Comparison of ENCODE assay signal across 9 cellular contexts in genomic region chr12:47802312-47802711, GRCh38. TPM values are rescaled to one million over a fixed set of nuclear protein-coding genes. Genes with fewer than 3 reads are reported as not detected.
DNase-seq lines count a peak whose midpoint lies in the region; ATAC-seq and TF ChIP-seq lines count a peak whose summit lies in the region.
"Had no signal": no experiment of that assay in that cellular context is flagged by ENCODE, and none has a peak within 500 bp of the region (broad histone marks: within the 10 kb centered on the region; RNA-seq: fewer than 3 reads in every experiment).

No MANE protein-coding gene starts in this region.

- peak; percentile 24 for TF ChIP-seq CTCF in GM12865 (IDR thresholded peaks at IDR 0.05; ENCODE audit: insufficient read depth, low read depth, low read length, missing control alignments)
- TF ChIP-seq CTCF in epithelial cell of proximal tubule (conservative IDR thresholded peaks at IDR 0.05; ENCODE audit: low read depth, low read length): peak; percentile 52
- no peak for TF ChIP-seq CTCF in gastrocnemius medialis (IDR thresholded peaks at IDR 0.05 in 4 of 5, conservative IDR thresholded peaks at IDR 0.05 in 1 of 5)

- H3K36me3 ChIP-seq in gastrocnemius medialis: peaks cover 0 to 7% of the 10 kb centered on the region in 2 donors

- H3K27ac ChIP-seq in gastrocnemius medialis: peak overlapping the region; percentile 33 to 83 (median 56)

- peak; percentile 30; the same call in 1 of the 3 replicates for ATAC-seq in SK-N-SH treated with all-trans-retinoic acid at 6 μM for 48 hours
- no peak for ATAC-seq in gastrocnemius medialis
- ATAC-seq in HG03175 (IDR thresholded peaks at IDR 0.05; ENCODE audit: unreplicated experiment): no peak
- no peak for ATAC-seq in left lobe of liver
- no peak for ATAC-seq in GM18517 (IDR thresholded peaks at IDR 0.05; ENCODE audit: unreplicated experiment)

- no peaks in the 10 kb centered on the region for H3K27me3 ChIP-seq in gastrocnemius medialis
- H3K27me3 ChIP-seq: testis had no signal

- DNase-seq in GM12865 (ENCODE audit: low read depth) (no peak), epithelial cell of proximal tubule (ENCODE audit: low read depth) (no peak), gastrocnemius medialis (no peak), left lobe of liver (ENCODE audit: low spot score) (no peak), hypothalamus (lab: John Stamatoyannopoulos, UW) (no peak)
- DNase-seq: testis had no signal

- peaks cover 90 to 98% of the 10 kb centered on the region in 2 donors for H3K4me1 ChIP-seq in gastrocnemius medialis

- intact Hi-C loops in gastrocnemius medialis (cut with DNase I; ENCODE audit: low total_unique reads): no loop called here

- TF ChIP-seq POLR2A in gastrocnemius medialis (IDR thresholded peaks at IDR 0.05): no peak

- in situ Hi-C loops in gastrocnemius medialis (cut with MboI; ENCODE audit: low sequenced_read_pairs in 4 of 4): no loop called here

- no peaks in the 10 kb centered on the region for H3K9me3 ChIP-seq in gastrocnemius medialis
- H3K9me3 ChIP-seq: testis had no signal

- no peak overlapping the region for H3K4me3 ChIP-seq in GM12865 (ENCODE audit: low read depth, low read length)
- H3K4me3 ChIP-seq in epithelial cell of proximal tubule (ENCODE audit: low read depth, low read length): no peak overlapping the region
- no peak overlapping the region for H3K4me3 ChIP-seq in gastrocnemius medialis
- H3K4me3 ChIP-seq: testis had no signal

TF ChIP-seq in SK-N-SH treated with all-trans-retinoic acid at 6 μM for 48 hours, 23 proteins besides CTCF, POLR2A, EP300 and RAD21:
- TF ChIP-seq RARB (CRISPR knock-in tag; IDR thresholded peaks at IDR 0.05) (no peak), GLIS3 (CRISPR knock-in tag; IDR thresholded peaks at IDR 0.05) (no peak), ZNF70 (CRISPR knock-in tag; IDR thresholded peaks at IDR 0.05) (no peak), ZC3H10 (CRISPR knock-in tag; IDR thresholded peaks at IDR 0.05) (no peak), ZNF565 (CRISPR knock-in tag; conservative IDR thresholded peaks at IDR 0.05; ENCODE audit: low read depth) (no peak), TOX (CRISPR knock-in tag; IDR thresholded peaks at IDR 0.05; ENCODE audit: borderline replicate concordance) (no peak), ZNF8 (CRISPR knock-in tag; IDR thresholded peaks at IDR 0.05) (no peak), ZFP30 (CRISPR knock-in tag; IDR thresholded peaks at IDR 0.05) (no peak), POU6F1 (CRISPR knock-in tag; IDR thresholded peaks at IDR 0.05; ENCODE audit: borderline replicate concordance, low read depth) (no peak), ARNTL (CRISPR knock-in tag; IDR thresholded peaks at IDR 0.05; ENCODE audit: borderline replicate concordance, low read depth) (no peak), PATZ1 (CRISPR knock-in tag; IDR thresholded peaks at IDR 0.05; ENCODE audit: borderline replicate concordance) (no peak), OSR1 (CRISPR knock-in tag; IDR thresholded peaks at IDR 0.05) (no peak), CSDC2 (CRISPR knock-in tag; IDR thresholded peaks at IDR 0.05) (no peak)
- TF ChIP-seq, protein P1, sequence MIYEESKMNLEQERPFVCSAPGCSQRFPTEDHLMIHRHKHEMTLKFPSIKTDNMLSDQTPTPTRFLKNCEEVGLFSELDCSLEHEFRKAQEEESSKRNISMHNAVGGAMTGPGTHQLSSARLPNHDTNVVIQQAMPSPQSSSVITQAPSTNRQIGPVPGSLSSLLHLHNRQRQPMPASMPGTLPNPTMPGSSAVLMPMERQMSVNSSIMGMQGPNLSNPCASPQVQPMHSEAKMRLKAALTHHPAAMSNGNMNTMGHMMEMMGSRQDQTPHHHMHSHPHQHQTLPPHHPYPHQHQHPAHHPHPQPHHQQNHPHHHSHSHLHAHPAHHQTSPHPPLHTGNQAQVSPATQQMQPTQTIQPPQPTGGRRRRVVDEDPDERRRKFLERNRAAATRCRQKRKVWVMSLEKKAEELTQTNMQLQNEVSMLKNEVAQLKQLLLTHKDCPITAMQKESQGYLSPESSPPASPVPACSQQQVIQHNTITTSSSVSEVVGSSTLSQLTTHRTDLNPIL (CRISPR knock-in tag; IDR thresholded peaks at IDR 0.05; ENCODE audit: low read depth): no peak
- TF ChIP-seq, protein P2, sequence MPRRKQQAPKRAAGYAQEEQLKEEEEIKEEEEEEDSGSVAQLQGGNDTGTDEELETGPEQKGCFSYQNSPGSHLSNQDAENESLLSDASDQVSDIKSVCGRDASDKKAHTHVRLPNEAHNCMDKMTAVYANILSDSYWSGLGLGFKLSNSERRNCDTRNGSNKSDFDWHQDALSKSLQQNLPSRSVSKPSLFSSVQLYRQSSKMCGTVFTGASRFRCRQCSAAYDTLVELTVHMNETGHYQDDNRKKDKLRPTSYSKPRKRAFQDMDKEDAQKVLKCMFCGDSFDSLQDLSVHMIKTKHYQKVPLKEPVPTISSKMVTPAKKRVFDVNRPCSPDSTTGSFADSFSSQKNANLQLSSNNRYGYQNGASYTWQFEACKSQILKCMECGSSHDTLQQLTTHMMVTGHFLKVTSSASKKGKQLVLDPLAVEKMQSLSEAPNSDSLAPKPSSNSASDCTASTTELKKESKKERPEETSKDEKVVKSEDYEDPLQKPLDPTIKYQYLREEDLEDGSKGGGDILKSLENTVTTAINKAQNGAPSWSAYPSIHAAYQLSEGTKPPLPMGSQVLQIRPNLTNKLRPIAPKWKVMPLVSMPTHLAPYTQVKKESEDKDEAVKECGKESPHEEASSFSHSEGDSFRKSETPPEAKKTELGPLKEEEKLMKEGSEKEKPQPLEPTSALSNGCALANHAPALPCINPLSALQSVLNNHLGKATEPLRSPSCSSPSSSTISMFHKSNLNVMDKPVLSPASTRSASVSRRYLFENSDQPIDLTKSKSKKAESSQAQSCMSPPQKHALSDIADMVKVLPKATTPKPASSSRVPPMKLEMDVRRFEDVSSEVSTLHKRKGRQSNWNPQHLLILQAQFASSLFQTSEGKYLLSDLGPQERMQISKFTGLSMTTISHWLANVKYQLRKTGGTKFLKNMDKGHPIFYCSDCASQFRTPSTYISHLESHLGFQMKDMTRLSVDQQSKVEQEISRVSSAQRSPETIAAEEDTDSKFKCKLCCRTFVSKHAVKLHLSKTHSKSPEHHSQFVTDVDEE (CRISPR knock-in tag; IDR thresholded peaks at IDR 0.05): no peak

RNA-seq across cellular contexts. Expression of gene HDAC7, which starts 17.4 kb away (rescaled TPM):
- total RNA-seq in epithelial cell of proximal tubule (70.2 and 84.4 TPM in 2 replicates), gastrocnemius medialis (10 to 100 TPM; 12.2 to 27.1 (median 17.0) TPM), left lobe of liver (8.1 TPM)

RNA-seq across cellular contexts. Expression of gene SLC48A1, which starts 29.3 kb away (rescaled TPM):
- total RNA-seq in epithelial cell of proximal tubule (10.4 and 51.8 TPM in 2 replicates), gastrocnemius medialis (10 to 100 TPM; 28.3 to 62.6 (median 45.6) TPM), left lobe of liver (14.1 TPM)

RNA-seq across cellular contexts. Expression of gene RAPGEF3, which starts 43.6 kb away (rescaled TPM):
- 8.5 and 102 TPM in 2 replicates for total RNA-seq in epithelial cell of proximal tubule
- 10 to 100 TPM; 17.0 to 27.0 (median 22.3) TPM for total RNA-seq in gastrocnemius medialis
- total RNA-seq in left lobe of liver: 2.1 TPM

Comparison
In these comparisons a context has a peak if more than half of its experiments do, and no peak if none do; other contexts are left out.
1. CTCF ChIP-seq: peak in GM12865 (single experiment) and epithelial cell of proximal tubule (single experiment); none in gastrocnemius medialis (0 of 5).